ENCODE assay signal across 2 cellular contexts in the genomic region with DNA sequence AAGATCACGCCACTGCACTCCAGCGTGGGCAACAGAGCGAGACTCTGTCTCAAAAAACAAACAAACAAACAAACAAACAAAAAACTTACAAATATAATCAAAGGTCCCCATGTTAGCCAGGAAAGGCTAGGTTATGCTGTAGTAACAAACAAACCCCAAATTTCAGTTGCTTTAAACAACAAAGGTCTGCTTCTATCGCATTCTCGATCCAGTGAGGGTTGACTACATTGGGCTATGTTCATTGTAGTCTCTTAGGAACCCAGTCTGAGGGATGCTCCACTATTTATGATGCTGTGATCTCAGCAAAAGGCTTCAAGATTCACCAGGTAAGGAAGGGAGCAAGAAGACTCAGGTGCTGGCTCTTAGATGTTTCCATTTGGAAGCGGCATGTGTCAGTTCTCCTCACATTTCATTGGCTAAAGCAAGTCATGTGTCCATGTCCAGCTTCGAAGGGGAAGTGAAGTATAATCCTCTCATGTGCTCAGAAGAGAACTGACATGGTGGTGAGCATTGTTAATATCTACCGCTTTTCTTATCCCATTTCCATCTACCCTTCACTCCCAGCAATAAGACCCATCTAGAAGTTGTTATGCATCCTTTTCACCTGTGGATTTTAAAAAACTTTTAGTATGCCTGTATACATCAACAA.
TF ChIP-seq lines count a peak whose summit lies in the region.

No MANE protein-coding gene starts in this region.

TF ChIP-seq in HCT116, 20 proteins besides CTCF, POLR2A, EP300 and RAD21:
- no peak for TF ChIP-seq SRF (IDR thresholded peaks at IDR 0.05; ENCODE audit: low read depth)
- TF ChIP-seq EZH2phosphoT487 (IDR thresholded peaks at IDR 0.05; ENCODE audit: borderline replicate concordance) = no peak
- no peak for TF ChIP-seq ELF1 (IDR thresholded peaks at IDR 0.05; ENCODE audit: borderline replicate concordance, low read depth)
- TF ChIP-seq SP1 (IDR thresholded peaks at IDR 0.05; ENCODE audit: low read depth) = no peak
- TF ChIP-seq EGR1 (IDR thresholded peaks at IDR 0.05; ENCODE audit: low read depth) = no peak
- no peak for TF ChIP-seq EZH2 (IDR thresholded peaks at IDR 0.05)
TF ChIP-seq in HCT116: peak in this region for 0.

TF ChIP-seq in H1, 55 proteins besides CTCF, POLR2A, EP300 and RAD21:
- TF ChIP-seq PHF8 (conservative IDR thresholded peaks at IDR 0.05; ENCODE audit: low read depth, low read length) (no peak), POU5F1 (IDR thresholded peaks at IDR 0.05; ENCODE audit: low read depth, low read length) (no peak), SIRT6 (IDR thresholded peaks at IDR 0.05; ENCODE audit: low read length) (no peak), TEAD4 (IDR thresholded peaks at IDR 0.05; ENCODE audit: low read depth, low read length) (no peak), GTF2F1 (IDR thresholded peaks at IDR 0.05; ENCODE audit: borderline replicate concordance, low read depth, low read length) (no peak), CHD2 (IDR thresholded peaks at IDR 0.05; ENCODE audit: low read length) (no peak), GABPA (IDR thresholded peaks at IDR 0.05; ENCODE audit: borderline replicate concordance, insufficient read depth, low read length) (no peak), SAP30 (IDR thresholded peaks at IDR 0.05; ENCODE audit: insufficient read depth, insufficient replicate concordance, low read length) (no peak), BCL11A (IDR thresholded peaks at IDR 0.05; ENCODE audit: low read depth in 2 of 2, low read length in 2 of 2) (no peak), TAF7 (optimal IDR thresholded peaks at IDR 0.05; ENCODE audit: borderline replicate concordance, low read depth, low read length) (no peak), CREB1 (IDR thresholded peaks at IDR 0.05) (no peak), CEBPB (IDR thresholded peaks at IDR 0.05; ENCODE audit: low read depth, low read length) (no peak), CBX8 (IDR thresholded peaks at IDR 0.05; ENCODE audit: borderline replicate concordance, low read depth, low read length) (no peak), BRCA1 (IDR thresholded peaks at IDR 0.05; ENCODE audit: low read depth, low read length) (no peak), POLR2AphosphoS5 (IDR thresholded peaks at IDR 0.05; ENCODE audit: low read depth, low read length) (no peak), SUZ12 (IDR thresholded peaks at IDR 0.05; ENCODE audit: low read length) (no peak), HDAC6 (IDR thresholded peaks at IDR 0.05; ENCODE audit: low read depth, low read length) (no peak), KDM5A (IDR thresholded peaks at IDR 0.05; ENCODE audit: low read length) (no peak)
